ENCODE assay signal across 8 cellular contexts in genomic region chr3:155743616-155744015, GRCh38. TPM values are rescaled to one million over a fixed set of nuclear protein-coding genes. Genes with fewer than 3 reads are reported as not detected.
A peak's percentile ranks its signal among the peaks of the same experiment; 100 is the strongest.
DNase-seq lines count a peak whose midpoint lies in the region; ATAC-seq and TF ChIP-seq lines count a peak whose summit lies in the region.

No MANE protein-coding gene starts in this region.

- TF ChIP-seq CTCF in choroid plexus epithelial cell (conservative IDR thresholded peaks at IDR 0.05; ENCODE audit: low read depth, low read length) = no peak
- TF ChIP-seq CTCF in natural killer cell (IDR thresholded peaks at IDR 0.05) = no peak

- H3K4me1 ChIP-seq in BLaER1 = peaks cover 26% of the 10 kb centered on the region

- no peaks in the 10 kb centered on the region for H3K9me3 ChIP-seq in BLaER1

- H3K36me3 Mint-ChIP-seq in natural killer cell = no peaks in the 10 kb centered on the region

- DNase-seq in KBM-7 = peak; percentile 13
- DNase-seq in choroid plexus epithelial cell (ENCODE audit: low read depth) = no peak
- no peak for DNase-seq in natural killer cell
- DNase-seq in MV-4-11 (lab: John Stamatoyannopoulos, UW) = no peak
- DNase-seq in NOMO-1 treated with DMSO at 0.1 percent for 48 hours (lab: John Stamatoyannopoulos, UW; ENCODE audit: unreplicated experiment) = no peak

- H3K27ac ChIP-seq in BLaER1 = no peak overlapping the region

- H3K4me3 ChIP-seq in BLaER1 (peak overlapping the region; percentile 75), choroid plexus epithelial cell (ENCODE audit: low read depth, low read length) (peak overlapping the region; percentile 65)

- H3K27me3 ChIP-seq in BLaER1 = peaks cover 55% of the 10 kb centered on the region

- H3K27me3 Mint-ChIP-seq in natural killer cell (ENCODE audit: low read depth in 2 of 2) = peaks cover 45 to 79% of the 10 kb centered on the region in 2 donors

- H3K4me1 Mint-ChIP-seq in natural killer cell = peaks cover 17 to 24% of the 10 kb centered on the region in 2 donors

- no peaks in the 10 kb centered on the region for H3K9me3 Mint-ChIP-seq in natural killer cell

- peak overlapping the region; percentile 72; the same call in 1 of the 2 replicates for H3K9ac ChIP-seq in BLaER1

- peaks cover 17% of the 10 kb centered on the region; the same call in 1 of the 2 replicates for H4K20me1 ChIP-seq in BLaER1

- H3K4me3 Mint-ChIP-seq in natural killer cell = peak overlapping the region; percentile 94

- H3K4me2 ChIP-seq in BLaER1 = peak overlapping the region; percentile 92

- intact Hi-C loops in natural killer cell (cut with micrococcal nuclease) = loop anchor here (10.0 kb wide), 1 partner anchor 131 kb away; the partner anchor contains the start of gene GMPS

- in situ Hi-C loops in KBM-7 (cut with MboI; ENCODE audit: low pct_unique_long_range_greater_than_20kb, low sequenced_read_pairs) = no loop called here

- peak overlapping the region in 1 of 2 donors; percentile 79 for H3K27ac Mint-ChIP-seq in natural killer cell

- no peaks in the 10 kb centered on the region for H3K36me3 ChIP-seq in BLaER1

- ATAC-seq in natural killer cell (no peak), esophagus mucosa (no peak), GM21423 (IDR thresholded peaks at IDR 0.05; ENCODE audit: unreplicated experiment) (no peak)

RNA-seq across cellular contexts. Expression of gene PLCH1, which starts 1.3 kb away (rescaled TPM):
- under 1 TPM; 0.05 to 0.26 (median 0.08) TPM for total RNA-seq in natural killer cell
- 0.40 TPM for total RNA-seq in esophagus mucosa
